ENCODE assay signal across 10 cellular contexts in genomic region chr4:159229164-159229563, GRCh38.
DNase-seq lines count a peak whose midpoint lies in the region; ATAC-seq and TF ChIP-seq lines count a peak whose summit lies in the region.
"Had no signal": no experiment of that assay in that cellular context is flagged by ENCODE, and none has a peak within 500 bp of the region (broad histone marks: within the 10 kb centered on the region; RNA-seq: fewer than 3 reads in every experiment).

No MANE protein-coding gene starts in this region.

- intact Hi-C loops in left ventricle myocardium inferior (cut with micrococcal nuclease) (no loop called here), aorta (cut with DNase I) (no loop called here)

- peaks cover 69% of the 10 kb centered on the region for H3K4me1 ChIP-seq in left ventricle myocardium inferior
- H3K4me1 ChIP-seq in aorta (ENCODE audit: control insufficient read depth in 1 of 2, insufficient read depth in 2 of 2, low read length in 2 of 2): peaks cover 0 to 3% of the 10 kb centered on the region in 2 donors

- ATAC-seq in HG02885 (IDR thresholded peaks at IDR 0.05; ENCODE audit: poor library complexity, unreplicated experiment) (no peak), aorta (ENCODE audit: low FRiP score) (no peak), HG02763 (IDR thresholded peaks at IDR 0.05; ENCODE audit: unreplicated experiment) (no peak)

- H3K4me3 ChIP-seq in astrocyte of the spinal cord (ENCODE audit: low read depth, low read length): no peak overlapping the region
- peak overlapping the region; percentile 64 for H3K4me3 ChIP-seq in left ventricle myocardium inferior
- peak overlapping the region; percentile 7 for H3K4me3 ChIP-seq in retinal pigment epithelial cell (ENCODE audit: low read length)
- peak overlapping the region in 1 of 2 donors; percentile 2 for H3K4me3 ChIP-seq in aorta (ENCODE audit: low read length in 2 of 2)

- H3K27me3 ChIP-seq in left ventricle myocardium inferior (ENCODE audit: low read depth): no peaks in the 10 kb centered on the region
- H3K27me3 ChIP-seq in aorta (ENCODE audit: control insufficient read depth in 1 of 2, insufficient read depth in 2 of 2, low read length in 1 of 2): no peaks in the 10 kb centered on the region

- no peak for TF ChIP-seq CTCF in astrocyte of the spinal cord (IDR thresholded peaks at IDR 0.05; ENCODE audit: low read depth, low read length)
- no peak for TF ChIP-seq CTCF in left ventricle myocardium inferior (IDR thresholded peaks at IDR 0.05; ENCODE audit: borderline replicate concordance)
- TF ChIP-seq CTCF in retinal pigment epithelial cell (conservative IDR thresholded peaks at IDR 0.05; ENCODE audit: low read depth, low read length): no peak

- no peaks in the 10 kb centered on the region for H3K36me3 ChIP-seq in left ventricle myocardium inferior
- no peaks in the 10 kb centered on the region for H3K36me3 ChIP-seq in aorta (ENCODE audit: control insufficient read depth in 1 of 2, insufficient read depth in 2 of 2, low read length in 1 of 2)

- DNase-seq in GM03348 (ENCODE audit: low spot score) (peak; percentile 30), astrocyte of the spinal cord (ENCODE audit: low read depth, low spot score) (peak; percentile 74), left ventricle myocardium inferior (no peak), retinal pigment epithelial cell (ENCODE audit: low read depth) (peak; percentile 80), amniotic stem cell (lab: John Stamatoyannopoulos, UW) (no peak), aorta (no peak)
- DNase-seq: activated CD4-positive, CD25-positive, alpha-beta regulatory T cell; NCI-H510A had no signal

- in situ Hi-C loops in astrocyte of the spinal cord (cut with HindIII; ENCODE audit: low sequenced_read_pairs): no loop called here

- peak overlapping the region; percentile 91 for H3K27ac ChIP-seq in left ventricle myocardium inferior (replicated peaks)
- peak overlapping the region in 1 of 2 donors; percentile 59 for H3K27ac ChIP-seq in aorta (ENCODE audit: low read depth in 1 of 2, low read length in 2 of 2)

- H3K9me3 ChIP-seq in left ventricle myocardium inferior (replicated peaks): no peaks in the 10 kb centered on the region
- no peaks in the 10 kb centered on the region for H3K9me3 ChIP-seq in aorta (ENCODE audit: control insufficient read depth, low read length)

- 38 to 46% methylated on average over 6 of the region's 6 CpGs for WGBS in aorta, 2 donors

Comparison
In these comparisons a context has a peak if more than half of its experiments do, and no peak if none do; other contexts are left out.
1. DNase-seq: peak in GM03348 (single experiment), astrocyte of the spinal cord (single experiment) and retinal pigment epithelial cell (single experiment); none in left ventricle myocardium inferior (single experiment), amniotic stem cell (single experiment) and aorta (0 of 2).